33 cellular contexts compared by ENCODE assay signal in genomic region chr19:54105796-54106195, GRCh38. TPM values are rescaled to one million over a fixed set of nuclear protein-coding genes. Genes with fewer than 3 reads are reported as not detected.
DNase-seq lines count a peak whose midpoint lies in the region; ATAC-seq and TF ChIP-seq lines count a peak whose summit lies in the region.
"Had no signal": no experiment of that assay in that cellular context is flagged by ENCODE, and none has a peak within 500 bp of the region (broad histone marks: within the 10 kb centered on the region; RNA-seq: fewer than 3 reads in every experiment).

No MANE protein-coding gene starts in this region.

- H3K4ac ChIP-seq in H9 (ENCODE audit: low read depth, low read length), result no peak overlapping the region

- peaks cover 2% of the 10 kb centered on the region for H3K36me3 Mint-ChIP-seq in activated naive CD8-positive, alpha-beta T cell
- H3K36me3 Mint-ChIP-seq in activated naive CD8-positive, alpha-beta T cell treated with anti-CD3 and anti-CD28 coated beads, Interleukin-2, amount 50 U/mL, for 24 hours (ENCODE audit: low read depth), result peaks cover 31% of the 10 kb centered on the region
- H3K36me3 Mint-ChIP-seq in activated T-helper 1 cell treated with anti-CD3 and anti-CD28 coated beads, Interleukin-12 subunit alpha, Interleukin-12 subunit beta, Interleukin-2, Interleukin-4 antibody, amounts not matched to agents 30 ng/mL and 10 ng/mL and 1 ng/mL, durations not matched to agents 14 hours and 24 hours and 36 hours (ENCODE audit: low read depth), result peaks cover 19% of the 10 kb centered on the region
- peaks cover 27 to 45% of the 10 kb centered on the region in 2 donors for H3K36me3 Mint-ChIP-seq in stimulated activated naive B cell treated with anti-CD40 and anti-IgM and Interleukin-4, amounts not matched to agents 10 μg/mL and 1 μg/mL and 100 μg/mL, for 72 hours
- peaks cover 43 to 59% (median 55%) of the 10 kb centered on the region in 3 experiments for H3K36me3 Mint-ChIP-seq in H9 (ENCODE audit: insufficient read depth in 1 of 3, low read depth in 3 of 3)
- peaks cover 21 to 48% of the 10 kb centered on the region in 2 donors for H3K36me3 Mint-ChIP-seq in CD4-positive, alpha-beta memory T cell

- no peak overlapping the region for H2BK15ac ChIP-seq in H9 (ENCODE audit: low read depth, low read length)

- intact Hi-C loops in activated T-helper 1 cell treated with anti-CD3 and anti-CD28 coated beads, Interleukin-12 subunit alpha, Interleukin-12 subunit beta, Interleukin-2, Interleukin-4 antibody, amounts not matched to agents 30 ng/mL and 10 ng/mL and 1 ng/mL, durations not matched to agents 14 hours and 24 hours and 36 hours (cut with micrococcal nuclease), result no loop called here
- intact Hi-C loops in lower lobe of right lung (cut with DNase I), result no loop called here
- intact Hi-C loops in CD4-positive, alpha-beta memory T cell (cut with micrococcal nuclease), result loop anchor here (10.0 kb wide), 1 partner anchor 1549 kb away; the partner anchor contains the start of gene U2AF2

- no peak overlapping the region for H3T11ph ChIP-seq in H9 (ENCODE audit: low read length)

- no peak overlapping the region for H2AK5ac ChIP-seq in H9 (ENCODE audit: insufficient read length, low read length)

- no peak overlapping the region for H2BK120ac ChIP-seq in H9 (ENCODE audit: low read depth, low read length, poor library complexity, severe bottlenecking)

- no peak overlapping the region for H2BK20ac ChIP-seq in H9 (ENCODE audit: low read depth, low read length, poor library complexity, severe bottlenecking)

- H4K5ac ChIP-seq in H9 (ENCODE audit: insufficient read length, low read depth, low read length), result no peak overlapping the region

- no peak overlapping the region for H4K91ac ChIP-seq in H9 (ENCODE audit: insufficient read length, low read depth, low read length)

- no peak overlapping the region for H3K4me2 ChIP-seq in H9 (ENCODE audit: insufficient read depth, insufficient read length, low read length)
- H3K4me2 ChIP-seq: BLaER1 treated with 17β-estradiol and CSF1 and Interleukin-3, amounts not matched to agents 10 nM and 100 nM had no signal

- DNase-seq in activated naive CD8-positive, alpha-beta T cell treated with anti-CD3 and anti-CD28 coated beads, Interleukin-2, amount 50 U/mL, for 24 hours, result no peak
- DNase-seq in activated T-helper 1 cell treated with anti-CD3 and anti-CD28 coated beads, Interleukin-12 subunit alpha, Interleukin-12 subunit beta, Interleukin-2, Interleukin-4 antibody, amounts not matched to agents 30 ng/mL and 10 ng/mL and 1 ng/mL, durations not matched to agents 14 hours and 24 hours and 36 hours (ENCODE audit: low spot score), result no peak
- DNase-seq in lower lobe of right lung (peak; percentile 34), H9 (no peak)
- no peak for DNase-seq in stimulated activated naive B cell treated with anti-CD40 and anti-IgM and Interleukin-4, amounts not matched to agents 10 μg/mL and 1 μg/mL and 100 μg/mL, for 72 hours
- no peak for DNase-seq in CD4-positive, alpha-beta memory T cell
- DNase-seq: activated CD4-positive, alpha-beta T cell treated with anti-CD3 and anti-CD28 coated beads for 1 hour; amygdala; colonic mucosa; effector CD8-positive, alpha-beta T cell; erythroblast; glutamatergic neuron; left ventricle myocardium inferior; NCI-H446; NCI-H82; right cardiac atrium; stimulated activated CD4-positive, alpha-beta T cell treated with anti-CD3 and anti-CD28 coated beads, Interleukin-4, amount 100 ng/mL, for 4 hours had no signal

- H3K27ac Mint-ChIP-seq in activated naive CD8-positive, alpha-beta T cell, result peak overlapping the region; percentile 29
- H3K27ac Mint-ChIP-seq in activated naive CD8-positive, alpha-beta T cell treated with anti-CD3 and anti-CD28 coated beads, Interleukin-2, amount 50 U/mL, for 24 hours, result no peak overlapping the region
- no peak overlapping the region for H3K27ac Mint-ChIP-seq in activated T-helper 1 cell treated with anti-CD3 and anti-CD28 coated beads, Interleukin-12 subunit alpha, Interleukin-12 subunit beta, Interleukin-2, Interleukin-4 antibody, amounts not matched to agents 30 ng/mL and 10 ng/mL and 1 ng/mL, durations not matched to agents 14 hours and 24 hours and 36 hours
- peak overlapping the region; percentile 89 for H3K27ac Mint-ChIP-seq in stimulated activated naive B cell treated with anti-CD40 and anti-IgM and Interleukin-4, amounts not matched to agents 10 μg/mL and 1 μg/mL and 100 μg/mL, for 72 hours
- H3K27ac Mint-ChIP-seq in H9, result no peak overlapping the region; a peak in 1 of 7 replicates
- H3K27ac Mint-ChIP-seq in CD4-positive, alpha-beta memory T cell, result peak overlapping the region in 1 of 7 donors; percentile 47
- H3K27ac Mint-ChIP-seq: natural killer cell treated with Interleukin-12 subunit alpha and Interleukin-12 subunit beta and Interleukin-15 and Interleukin-18, amount 100 ng/mL, for 72 hours; stimulated activated memory B cell treated with anti-CD40 and anti-IgM and Interleukin-4, amounts not matched to agents 10 μg/mL and 1 μg/mL and 100 μg/mL, for 72 hours had no signal

- H3K14ac ChIP-seq in H9 (ENCODE audit: insufficient read depth, low read length), result no peak overlapping the region

- no peak overlapping the region for H3K9ac ChIP-seq in H9 (ENCODE audit: extremely low read depth, insufficient read length, low read length)
- H3K9ac ChIP-seq: BLaER1 treated with 17β-estradiol and CSF1 and Interleukin-3, amounts not matched to agents 10 nM and 100 nM had no signal

- peaks cover 29% of the 10 kb centered on the region for H3K4me1 Mint-ChIP-seq in activated naive CD8-positive, alpha-beta T cell (ENCODE audit: low read depth)
- H3K4me1 Mint-ChIP-seq in activated naive CD8-positive, alpha-beta T cell treated with anti-CD3 and anti-CD28 coated beads, Interleukin-2, amount 50 U/mL, for 24 hours, result peaks cover 18% of the 10 kb centered on the region
- H3K4me1 Mint-ChIP-seq in activated T-helper 1 cell treated with anti-CD3 and anti-CD28 coated beads, Interleukin-12 subunit alpha, Interleukin-12 subunit beta, Interleukin-2, Interleukin-4 antibody, amounts not matched to agents 30 ng/mL and 10 ng/mL and 1 ng/mL, durations not matched to agents 14 hours and 24 hours and 36 hours (ENCODE audit: low read depth), result peaks cover 17% of the 10 kb centered on the region
- H3K4me1 Mint-ChIP-seq in stimulated activated naive B cell treated with anti-CD40 and anti-IgM and Interleukin-4, amounts not matched to agents 10 μg/mL and 1 μg/mL and 100 μg/mL, for 72 hours, result peaks cover 17 to 49% of the 10 kb centered on the region in 2 donors
- peaks cover 2 to 6% of the 10 kb centered on the region in 2 experiments; a peak in 1 of 4 replicates for H3K4me1 Mint-ChIP-seq in H9
- H3K4me1 Mint-ChIP-seq in CD4-positive, alpha-beta memory T cell, result peaks cover 14 to 29% (median 22%) of the 10 kb centered on the region in 4 donors

- ATAC-seq in activated naive CD8-positive, alpha-beta T cell treated with anti-CD3 and anti-CD28 coated beads, Interleukin-2, amount 50 U/mL, for 24 hours, result no peak
- ATAC-seq in lower lobe of right lung (no peak), GM21528 (IDR thresholded peaks at IDR 0.05; ENCODE audit: low FRiP score, unreplicated experiment) (no peak)
- no peak for ATAC-seq in stimulated activated naive B cell treated with anti-CD40 and anti-IgM and Interleukin-4, amounts not matched to agents 10 μg/mL and 1 μg/mL and 100 μg/mL, for 72 hours (replicated peaks)
- ATAC-seq: natural killer cell treated with Interleukin-12 subunit alpha and Interleukin-12 subunit beta and Interleukin-15 and Interleukin-18, amount 100 ng/mL, for 72 hours; right cardiac atrium; stimulated activated memory B cell treated with anti-CD40 and anti-IgM and Interleukin-4, amounts not matched to agents 10 μg/mL and 1 μg/mL and 100 μg/mL, for 72 hours had no signal

- no peak overlapping the region for H2BK5ac ChIP-seq in H9 (ENCODE audit: insufficient read length, low read length)

- TF ChIP-seq CTCF in lower lobe of right lung (IDR thresholded peaks at IDR 0.05) (no peak), H9 (conservative IDR thresholded peaks at IDR 0.05) (no peak)

- no peaks in the 10 kb centered on the region for H3K9me3 Mint-ChIP-seq in activated naive CD8-positive, alpha-beta T cell (ENCODE audit: low read depth)
- H3K9me3 Mint-ChIP-seq in activated naive CD8-positive, alpha-beta T cell treated with anti-CD3 and anti-CD28 coated beads, Interleukin-2, amount 50 U/mL, for 24 hours, result no peaks in the 10 kb centered on the region
- no peaks in the 10 kb centered on the region for H3K9me3 Mint-ChIP-seq in activated T-helper 1 cell treated with anti-CD3 and anti-CD28 coated beads, Interleukin-12 subunit alpha, Interleukin-12 subunit beta, Interleukin-2, Interleukin-4 antibody, amounts not matched to agents 30 ng/mL and 10 ng/mL and 1 ng/mL, durations not matched to agents 14 hours and 24 hours and 36 hours
- H3K9me3 Mint-ChIP-seq in stimulated activated naive B cell treated with anti-CD40 and anti-IgM and Interleukin-4, amounts not matched to agents 10 μg/mL and 1 μg/mL and 100 μg/mL, for 72 hours, result no peaks in the 10 kb centered on the region
- peaks cover 0 to 2% of the 10 kb centered on the region in 2 experiments; a peak in 3 of 5 replicates for H3K9me3 Mint-ChIP-seq in H9
- H3K9me3 Mint-ChIP-seq in CD4-positive, alpha-beta memory T cell, result no peaks in the 10 kb centered on the region
- H3K9me3 Mint-ChIP-seq: natural killer cell treated with Interleukin-12 subunit alpha and Interleukin-12 subunit beta and Interleukin-15 and Interleukin-18, amount 100 ng/mL, for 72 hours; stimulated activated memory B cell treated with anti-CD40 and anti-IgM and Interleukin-4, amounts not matched to agents 10 μg/mL and 1 μg/mL and 100 μg/mL, for 72 hours had no signal

- peaks cover 55% of the 10 kb centered on the region for H3K36me3 ChIP-seq in lower lobe of right lung
- H3K36me3 ChIP-seq in CD4-positive, alpha-beta memory T cell (ENCODE audit: insufficient read depth, low read length), result peaks cover 40% of the 10 kb centered on the region
- H3K36me3 ChIP-seq: breast epithelium had no signal

- H3K79me1 ChIP-seq in H9 (ENCODE audit: insufficient read depth, low read depth, low read length, poor library complexity, severe bottlenecking), result peaks cover 4% of the 10 kb centered on the region

- no peak overlapping the region for H2AFZ ChIP-seq in H9 (ENCODE audit: low read length)

- H2BK12ac ChIP-seq in H9 (ENCODE audit: insufficient read length, low read depth, low read length), result no peak overlapping the region

- WGBS in H9 (ENCODE audit: extremely low coverage, insufficient read length, low lambda C conversion rate), result no CpG with 5 or more reads among the region's 10 CpGs

- H3K27me3 Mint-ChIP-seq in activated naive CD8-positive, alpha-beta T cell, result no peaks in the 10 kb centered on the region
- no peaks in the 10 kb centered on the region for H3K27me3 Mint-ChIP-seq in activated naive CD8-positive, alpha-beta T cell treated with anti-CD3 and anti-CD28 coated beads, Interleukin-2, amount 50 U/mL, for 24 hours
- no peaks in the 10 kb centered on the region for H3K27me3 Mint-ChIP-seq in activated T-helper 1 cell treated with anti-CD3 and anti-CD28 coated beads, Interleukin-12 subunit alpha, Interleukin-12 subunit beta, Interleukin-2, Interleukin-4 antibody, amounts not matched to agents 30 ng/mL and 10 ng/mL and 1 ng/mL, durations not matched to agents 14 hours and 24 hours and 36 hours (ENCODE audit: insufficient read depth)
- no peaks in the 10 kb centered on the region for H3K27me3 Mint-ChIP-seq in stimulated activated naive B cell treated with anti-CD40 and anti-IgM and Interleukin-4, amounts not matched to agents 10 μg/mL and 1 μg/mL and 100 μg/mL, for 72 hours
- no peaks in the 10 kb centered on the region; the same call in 1 of the 2 replicates for H3K27me3 Mint-ChIP-seq in H9 (ENCODE audit: low read depth)
- no peaks in the 10 kb centered on the region for H3K27me3 Mint-ChIP-seq in CD4-positive, alpha-beta memory T cell
- H3K27me3 Mint-ChIP-seq: natural killer cell treated with Interleukin-12 subunit alpha and Interleukin-12 subunit beta and Interleukin-15 and Interleukin-18, amount 100 ng/mL, for 72 hours; stimulated activated memory B cell treated with anti-CD40 and anti-IgM and Interleukin-4, amounts not matched to agents 10 μg/mL and 1 μg/mL and 100 μg/mL, for 72 hours had no signal

- H4K8ac ChIP-seq in H9 (replicated peaks; ENCODE audit: insufficient read length, low read depth, low read length), result no peak overlapping the region

- CTCF ChIA-PET in CD4-positive, alpha-beta memory T cell (lab: Charles Lee; ENCODE audit: partially characterized antibody), result no interaction called here

- H3K4me1 ChIP-seq in lower lobe of right lung (peaks cover 11% of the 10 kb centered on the region), H9 (ENCODE audit: insufficient read depth, low read length) (no peaks in the 10 kb centered on the region)
- H3K4me1 ChIP-seq in CD4-positive, alpha-beta memory T cell (ENCODE audit: insufficient read depth, low read length), result peaks cover 17% of the 10 kb centered on the region
- H3K4me1 ChIP-seq: breast epithelium, colonic mucosa had no signal

- POLR2A ChIA-PET in CD4-positive, alpha-beta memory T cell (lab: Charles Lee; ENCODE audit: partially characterized antibody), result interaction anchor here (4.8 kb wide), 1 partner anchor 10 kb away, joined by 78 read pairs; the partner anchor contains the start of genes PRPF31 and TFPT

- H3K4me3 ChIP-seq in lower lobe of right lung, result no peak overlapping the region
- no peak overlapping the region for H3K4me3 ChIP-seq in CD4-positive, alpha-beta memory T cell (ENCODE audit: low read length in 2 of 2)
- H3K4me3 ChIP-seq: BLaER1 treated with 17β-estradiol and CSF1 and Interleukin-3, amounts not matched to agents 10 nM and 100 nM; breast epithelium; colonic mucosa; left ventricle myocardium inferior had no signal

- H3K18ac ChIP-seq in H9 (ENCODE audit: insufficient read length, low read depth, low read length), result no peak overlapping the region

- H3K4me3 Mint-ChIP-seq in activated naive CD8-positive, alpha-beta T cell, result no peak overlapping the region
- no peak overlapping the region for H3K4me3 Mint-ChIP-seq in activated naive CD8-positive, alpha-beta T cell treated with anti-CD3 and anti-CD28 coated beads, Interleukin-2, amount 50 U/mL, for 24 hours
- H3K4me3 Mint-ChIP-seq in activated T-helper 1 cell treated with anti-CD3 and anti-CD28 coated beads, Interleukin-12 subunit alpha, Interleukin-12 subunit beta, Interleukin-2, Interleukin-4 antibody, amounts not matched to agents 30 ng/mL and 10 ng/mL and 1 ng/mL, durations not matched to agents 14 hours and 24 hours and 36 hours, result peak overlapping the region; percentile 25
- H3K4me3 Mint-ChIP-seq in stimulated activated naive B cell treated with anti-CD40 and anti-IgM and Interleukin-4, amounts not matched to agents 10 μg/mL and 1 μg/mL and 100 μg/mL, for 72 hours, result peak overlapping the region; percentile 33 to 44
- H3K4me3 Mint-ChIP-seq in H9, result peak overlapping the region in 1 of 2 experiments; percentile 36; a peak in 1 of 5 replicates
- H3K4me3 Mint-ChIP-seq in CD4-positive, alpha-beta memory T cell, result peak overlapping the region in 2 of 8 donors; percentile 20 to 49
- H3K4me3 Mint-ChIP-seq: natural killer cell treated with Interleukin-12 subunit alpha and Interleukin-12 subunit beta and Interleukin-15 and Interleukin-18, amount 100 ng/mL, for 72 hours; stimulated activated memory B cell treated with anti-CD40 and anti-IgM and Interleukin-4, amounts not matched to agents 10 μg/mL and 1 μg/mL and 100 μg/mL, for 72 hours had no signal

- H3K23me2 ChIP-seq in H9 (ENCODE audit: insufficient read length, low read depth, low read length, poor library complexity, severe bottlenecking), result peaks cover 5% of the 10 kb centered on the region

- peaks cover 1% of the 10 kb centered on the region; the same call in 1 of the 2 replicates for H3K79me2 ChIP-seq in H9 (ENCODE audit: insufficient read depth, low read length)

- H3K9me3 ChIP-seq in lower lobe of right lung (no peaks in the 10 kb centered on the region), H9 (ENCODE audit: control insufficient read depth, low read depth, low read length) (no peaks in the 10 kb centered on the region)
- no peaks in the 10 kb centered on the region for H3K9me3 ChIP-seq in CD4-positive, alpha-beta memory T cell (ENCODE audit: control insufficient read depth in 1 of 2, low read length in 2 of 2)
- H3K9me3 ChIP-seq: BLaER1 treated with 17β-estradiol and CSF1 and Interleukin-3, amounts not matched to agents 10 nM and 100 nM; breast epithelium; colonic mucosa; left ventricle myocardium inferior had no signal

- H3K56ac ChIP-seq in H9 (ENCODE audit: insufficient read length, low read depth, low read length), result no peak overlapping the region

- H3K27ac ChIP-seq in lower lobe of right lung (no peak overlapping the region), H9 (ENCODE audit: insufficient read length, low read depth, low read length) (no peak overlapping the region)
- no peak overlapping the region for H3K27ac ChIP-seq in CD4-positive, alpha-beta memory T cell (ENCODE audit: low read depth, low read length)
- H3K27ac ChIP-seq: BLaER1 treated with 17β-estradiol and CSF1 and Interleukin-3, amounts not matched to agents 10 nM and 100 nM; breast epithelium; colonic mucosa; left ventricle myocardium inferior had no signal

- no peaks in the 10 kb centered on the region for H4K20me1 ChIP-seq in H9 (ENCODE audit: control insufficient read depth, insufficient read depth, insufficient read length)

- no peak overlapping the region for H3K23ac ChIP-seq in H9 (ENCODE audit: insufficient read length, low read depth, low read length)

- H3K27me3 ChIP-seq in lower lobe of right lung (ENCODE audit: low read depth), result no peaks in the 10 kb centered on the region
- H3K27me3 ChIP-seq in H9 (ENCODE audit: insufficient read depth, low read length), result no peaks in the 10 kb centered on the region
- no peaks in the 10 kb centered on the region for H3K27me3 ChIP-seq in CD4-positive, alpha-beta memory T cell (ENCODE audit: insufficient read depth, low read length)
- H3K27me3 ChIP-seq: BLaER1 treated with 17β-estradiol and CSF1 and Interleukin-3, amounts not matched to agents 10 nM and 100 nM; breast epithelium; colonic mucosa had no signal

RNA-seq across cellular contexts. Expression of gene NDUFA3, which starts 3.1 kb away (rescaled TPM):
- 110 and 125 TPM in 2 replicates for total RNA-seq in activated T-helper 1 cell treated with anti-CD3 and anti-CD28 coated beads, Interleukin-12 subunit alpha, Interleukin-12 subunit beta, Interleukin-2, Interleukin-4 antibody, amounts not matched to agents 30 ng/mL and 10 ng/mL and 1 ng/mL, durations not matched to agents 14 hours and 24 hours and 36 hours
- total RNA-seq in lower lobe of right lung (119 TPM), H9 (2021) (174 and 188 TPM in 2 replicates)
- 100 to 1,000 TPM; 135 to 137 TPM for total RNA-seq in CD4-positive, alpha-beta memory T cell
- polyA plus RNA-seq in CD4-positive, alpha-beta memory T cell, result 100 to 1,000 TPM; 374 to 440 TPM

RNA-seq across cellular contexts. Expression of gene OSCAR, which starts 5.2 kb away (rescaled TPM):
- total RNA-seq in activated T-helper 1 cell treated with anti-CD3 and anti-CD28 coated beads, Interleukin-12 subunit alpha, Interleukin-12 subunit beta, Interleukin-2, Interleukin-4 antibody, amounts not matched to agents 30 ng/mL and 10 ng/mL and 1 ng/mL, durations not matched to agents 14 hours and 24 hours and 36 hours, result 0.27 TPM in 1 of 2 replicates, not detected in the other
- total RNA-seq in lower lobe of right lung (77.8 TPM), H9 (2021) (0.24 and 0.53 TPM in 2 replicates)
- 1 to 10 TPM in 1 of 2 experiments, under 1 TPM in 1; 0.64 to 1.1 TPM for total RNA-seq in CD4-positive, alpha-beta memory T cell
- under 1 TPM in 1 of 2 donors, not detected in 1; 0.23 TPM for polyA plus RNA-seq in CD4-positive, alpha-beta memory T cell
- total RNA-seq: SK-MEL-5, temporal lobe had no signal

RNA-seq across cellular contexts. Expression of gene TFPT, which starts 9.7 kb away (rescaled TPM):
- total RNA-seq in activated T-helper 1 cell treated with anti-CD3 and anti-CD28 coated beads, Interleukin-12 subunit alpha, Interleukin-12 subunit beta, Interleukin-2, Interleukin-4 antibody, amounts not matched to agents 30 ng/mL and 10 ng/mL and 1 ng/mL, durations not matched to agents 14 hours and 24 hours and 36 hours, result 31.1 and 33.4 TPM in 2 replicates
- total RNA-seq in lower lobe of right lung (22.1 TPM), H9 (2021) (26.6 and 28.2 TPM in 2 replicates)
- total RNA-seq in CD4-positive, alpha-beta memory T cell, result 10 to 100 TPM; 17.2 to 19.0 TPM
- 10 to 100 TPM; 17.6 to 31.0 TPM for polyA plus RNA-seq in CD4-positive, alpha-beta memory T cell

RNA-seq across cellular contexts. Expression of gene PRPF31, which starts 9.8 kb away (rescaled TPM):
- 110 and 118 TPM in 2 replicates for total RNA-seq in activated T-helper 1 cell treated with anti-CD3 and anti-CD28 coated beads, Interleukin-12 subunit alpha, Interleukin-12 subunit beta, Interleukin-2, Interleukin-4 antibody, amounts not matched to agents 30 ng/mL and 10 ng/mL and 1 ng/mL, durations not matched to agents 14 hours and 24 hours and 36 hours
- total RNA-seq in lower lobe of right lung (43.5 TPM), H9 (2021) (82.1 and 84.4 TPM in 2 replicates)
- 10 to 100 TPM; 77.6 to 80.0 TPM for total RNA-seq in CD4-positive, alpha-beta memory T cell
- polyA plus RNA-seq in CD4-positive, alpha-beta memory T cell, result 10 to 100 TPM; 73.0 to 79.0 TPM

RNA-seq across cellular contexts. Expression of gene TARM1, which starts 24.6 kb away (rescaled TPM):
- total RNA-seq in activated T-helper 1 cell treated with anti-CD3 and anti-CD28 coated beads, Interleukin-12 subunit alpha, Interleukin-12 subunit beta, Interleukin-2, Interleukin-4 antibody, amounts not matched to agents 30 ng/mL and 10 ng/mL and 1 ng/mL, durations not matched to agents 14 hours and 24 hours and 36 hours, result not detected in 2 replicates
- not detected for total RNA-seq in lower lobe of right lung
- not detected in 2 replicates for total RNA-seq in H9 (2021)
- not detected for total RNA-seq in CD4-positive, alpha-beta memory T cell
- not detected for polyA plus RNA-seq in CD4-positive, alpha-beta memory T cell
- total RNA-seq: activated CD8-positive, alpha-beta memory T cell treated with anti-CD3 and anti-CD28 coated beads for 36 hours; breast epithelium; colonic mucosa; Daoy; H4; left ventricle myocardium inferior; LHCN-M2; natural killer cell treated with Interleukin-12 subunit alpha and Interleukin-12 subunit beta and Interleukin-15 and Interleukin-18, amount 100 ng/mL, for 72 hours; right cardiac atrium; RPMI7951; SK-MEL-5; T-helper 1 cell treated with Interleukin-12 subunit alpha and Interleukin-12 subunit beta and Interleukin-4 antibody, amounts not matched to agents 30 ng/mL and 1 ng/mL, for 36 hours; temporal lobe; urinary bladder had no signal
- polyA plus RNA-seq: AG04450, right cardiac atrium, urinary bladder had no signal

Comparison
In these comparisons a context has a peak if more than half of its experiments do, and no peak if none do; other contexts are left out.
1. H3K27ac Mint-ChIP-seq: peak in activated naive CD8-positive, alpha-beta T cell (single experiment) and stimulated activated naive B cell treated with anti-CD40 and anti-IgM and Interleukin-4, amounts not matched to agents 10 μg/mL and 1 μg/mL and 100 μg/mL, for 72 hours (single experiment); none in activated naive CD8-positive, alpha-beta T cell treated with anti-CD3 and anti-CD28 coated beads, Interleukin-2, amount 50 U/mL, for 24 hours (single experiment), activated T-helper 1 cell treated with anti-CD3 and anti-CD28 coated beads, Interleukin-12 subunit alpha, Interleukin-12 subunit beta, Interleukin-2, Interleukin-4 antibody, amounts not matched to agents 30 ng/mL and 10 ng/mL and 1 ng/mL, durations not matched to agents 14 hours and 24 hours and 36 hours (single experiment) and H9 (0 of 3).
2. H3K4me3 Mint-ChIP-seq: peak in activated T-helper 1 cell treated with anti-CD3 and anti-CD28 coated beads, Interleukin-12 subunit alpha, Interleukin-12 subunit beta, Interleukin-2, Interleukin-4 antibody, amounts not matched to agents 30 ng/mL and 10 ng/mL and 1 ng/mL, durations not matched to agents 14 hours and 24 hours and 36 hours (single experiment) and stimulated activated naive B cell treated with anti-CD40 and anti-IgM and Interleukin-4, amounts not matched to agents 10 μg/mL and 1 μg/mL and 100 μg/mL, for 72 hours (2 of 2); none in activated naive CD8-positive, alpha-beta T cell (single experiment) and activated naive CD8-positive, alpha-beta T cell treated with anti-CD3 and anti-CD28 coated beads, Interleukin-2, amount 50 U/mL, for 24 hours (single experiment).
3. RNA of gene OSCAR, which starts 5.2 kb away (total RNA-seq): 77.8 TPM in lower lobe of right lung (single experiment); 0.64 to 1.1 TPM in CD4-positive, alpha-beta memory T cell, 0.24 to 0.53 TPM in H9 and 0.27 TPM in activated T-helper 1 cell treated with anti-CD3 and anti-CD28 coated beads, Interleukin-12 subunit alpha, Interleukin-12 subunit beta, Interleukin-2, Interleukin-4 antibody, amounts not matched to agents 30 ng/mL and 10 ng/mL and 1 ng/mL, durations not matched to agents 14 hours and 24 hours and 36 hours; every median in the first group is over 10 times any median in the second.